ENCODE assay signal across 25 cellular contexts in genomic region chr2:207937818-207938217, GRCh38.
A peak's percentile ranks its signal among the peaks of the same experiment; 100 is the strongest.
DNase-seq lines count a peak whose midpoint lies in the region; FAIRE-seq and TF ChIP-seq lines count a peak whose summit lies in the region.
"Had no signal": no experiment of that assay in that cellular context is flagged by ENCODE, and none has a peak within 500 bp of the region (broad histone marks: within the 10 kb centered on the region; RNA-seq: fewer than 3 reads in every experiment).

No MANE protein-coding gene starts in this region.

- WGBS in adrenal gland, 4 donors: 86 to 91% (median 88%) methylated on average over 2 of the region's 2 CpGs

- H3K27me3 ChIP-seq in bronchial epithelial cell (ENCODE audit: control insufficient read depth, insufficient read depth, low read length) (no peaks in the 10 kb centered on the region), MG63 (no peaks in the 10 kb centered on the region), dorsolateral prefrontal cortex (no peaks in the 10 kb centered on the region), adrenal gland (no peaks in the 10 kb centered on the region)
- H3K27me3 ChIP-seq: hepatocyte, neural progenitor cell, Peyer's patch, stomach, tibial artery had no signal

- H3K27ac ChIP-seq in dorsolateral prefrontal cortex (no peak overlapping the region), adrenal gland (no peak overlapping the region)
- H3K27ac ChIP-seq: C4-2B, hepatocyte, neural progenitor cell, Peyer's patch, stomach, tibial artery had no signal

- H3K36me3 ChIP-seq in bronchial epithelial cell (ENCODE audit: control insufficient read depth, insufficient read depth, low read length) (no peaks in the 10 kb centered on the region), MG63 (no peaks in the 10 kb centered on the region), adrenal gland (replicated peaks in 1 of 2) (no peaks in the 10 kb centered on the region)
- H3K36me3 ChIP-seq: HAP-1, neural progenitor cell, Peyer's patch had no signal

- H3K4me3 ChIP-seq in bronchial epithelial cell (ENCODE audit: low read depth, low read length): no peak overlapping the region
- H3K4me3 ChIP-seq in fibroblast of villous mesenchyme (ENCODE audit: low read depth, low read length): no peak overlapping the region
- H3K4me3 ChIP-seq in MG63: no peak overlapping the region
- no peak overlapping the region for H3K4me3 ChIP-seq in dorsolateral prefrontal cortex
- H3K4me3 ChIP-seq in adrenal gland: no peak overlapping the region
- H3K4me3 ChIP-seq: HAP-1, hepatocyte, neural progenitor cell, Peyer's patch, stomach, tibial artery had no signal

- intact Hi-C loops in dorsolateral prefrontal cortex (cut with DNase I) (no loop called here), adrenal gland (cut with DNase I) (no loop called here)

- TF ChIP-seq CTCF in bronchial epithelial cell (IDR thresholded peaks at IDR 0.05; ENCODE audit: insufficient read depth, low read length, severe bottlenecking) (no peak), fibroblast of villous mesenchyme (IDR thresholded peaks at IDR 0.05; ENCODE audit: insufficient read depth, low read depth, low read length) (no peak), dorsolateral prefrontal cortex (IDR thresholded peaks at IDR 0.05 in 54 of 56, conservative IDR thresholded peaks at IDR 0.05 in 2 of 56; ENCODE audit: low read depth in 1 of 56, partially characterized antibody in 56 of 56) (no peak), adrenal gland (IDR thresholded peaks at IDR 0.05) (no peak)

- H3K4me1 ChIP-seq in adrenal gland (replicated peaks in 1 of 2): peaks cover 0 to 18% of the 10 kb centered on the region in 2 donors

- DNase-seq in bronchial epithelial cell (ENCODE audit: low read depth) (peak; percentile 16), fibroblast of villous mesenchyme (ENCODE audit: low read depth) (peak; percentile 12), renal cortical epithelial cell (ENCODE audit: low read depth) (peak; percentile 81), MG63 (no peak), dorsolateral prefrontal cortex (no peak), adrenal gland (no peak)
- DNase-seq: activated CD4-positive, alpha-beta memory T cell treated with anti-CD3 and anti-CD28 coated beads, Interleukin-2, amount 10 ng/mL, durations not matched to agents 7 days and 5 days; activated CD4-positive, alpha-beta T cell treated with anti-CD3 and anti-CD28 coated beads for 1 hour; activated CD8-positive, alpha-beta memory T cell treated with anti-CD3 and anti-CD28 coated beads, Interleukin-2, amount 50 U/mL, for 4 hours; activated naive CD4-positive, alpha-beta T cell treated with Interleukin-2 at 50 U/mL for 16 hours; COR-L47; foreskin fibroblast; NCI-H146; NCI-H446; NCI-H748 treated with DMSO at 0.1 percent for 48 hours; Peyer's patch; SHP77 treated with DMSO at 0.1 percent for 48 hours; stimulated activated CD4-positive, alpha-beta T cell treated with anti-CD3 and anti-CD28 coated beads, Interleukin-4, amount 100 ng/mL, for 1 hour; stomach; tibial artery had no signal

- FAIRE-seq in G401.6 (lab: Jason Lieb, UNC) (peak; percentile 85), bronchial epithelial cell (lab: Jason Lieb, UNC) (no peak)

- TF ChIP-seq POLR2A in adrenal gland (IDR thresholded peaks at IDR 0.05): no peak

- H3K9me3 ChIP-seq in MG63 (no peaks in the 10 kb centered on the region), adrenal gland (replicated peaks in 1 of 3) (no peaks in the 10 kb centered on the region)
- H3K9me3 ChIP-seq: HAP-1, Peyer's patch, stomach, tibial artery had no signal

Comparison
In these comparisons a context has a peak if more than half of its experiments do, and no peak if none do; other contexts are left out.
1. DNase-seq: peak in bronchial epithelial cell (single experiment), fibroblast of villous mesenchyme (single experiment) and renal cortical epithelial cell (single experiment); none in MG63 (single experiment), dorsolateral prefrontal cortex (0 of 10) and adrenal gland (0 of 7).